Comparison of ENCODE assay signal across 15 cellular contexts in the genomic region with DNA sequence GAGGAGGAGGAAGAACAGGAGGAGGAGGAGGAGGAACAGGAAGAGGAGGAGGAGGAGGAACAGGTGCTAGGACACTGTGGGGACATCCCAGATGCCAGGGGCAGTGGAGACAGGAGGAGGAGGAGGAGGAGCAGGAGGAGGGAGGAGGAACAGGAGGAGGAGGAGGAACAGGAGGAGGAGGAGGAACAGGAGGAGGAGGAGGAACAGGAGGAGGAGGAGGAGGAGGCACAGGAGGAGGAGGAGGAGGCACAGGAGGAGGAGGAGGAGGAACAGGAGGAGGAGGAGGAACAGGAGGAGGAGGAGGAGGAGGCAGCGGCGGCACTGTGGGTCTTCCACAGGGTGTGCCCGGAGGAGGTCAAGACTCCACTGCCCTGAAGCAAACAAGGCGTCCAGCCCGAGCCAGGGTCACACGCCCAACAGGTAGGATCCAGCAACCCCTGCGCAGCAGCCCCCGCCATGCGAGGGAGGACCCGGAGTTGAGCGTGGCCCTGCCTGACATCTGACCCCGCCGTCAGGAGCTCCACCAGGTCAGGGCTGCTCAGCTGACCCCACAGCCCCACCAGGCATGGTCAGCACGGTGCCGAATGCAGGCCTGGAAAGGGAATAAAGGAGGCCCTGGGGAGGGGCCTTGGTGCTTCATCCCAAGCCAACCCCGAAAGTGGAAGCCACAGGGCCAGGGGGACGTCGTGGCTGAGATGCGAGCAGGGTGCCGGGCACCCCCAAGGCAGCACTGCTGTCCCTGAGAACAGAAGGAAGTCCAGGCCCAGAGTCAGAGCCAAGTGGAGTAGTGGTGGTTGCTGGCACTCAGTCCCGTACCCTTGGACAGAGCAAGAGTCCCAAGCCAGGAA. TPM values are rescaled to one million over a fixed set of nuclear protein-coding genes. Genes with fewer than 3 reads are reported as not detected.
DNase-seq lines count a peak whose midpoint lies in the region; ATAC-seq, FAIRE-seq and TF ChIP-seq lines count a peak whose summit lies in the region.
"Had no signal": no experiment of that assay in that cellular context is flagged by ENCODE, and none has a peak within 500 bp of the region (broad histone marks: within the 10 kb centered on the region; RNA-seq: fewer than 3 reads in every experiment).

No MANE protein-coding gene starts in this region.

- peaks cover 11% of the 10 kb centered on the region for H3K9me1 ChIP-seq in IMR-90 (ENCODE audit: insufficient read depth, low read length)

- no peak overlapping the region for H2AK5ac ChIP-seq in IMR-90 (ENCODE audit: low read depth, low read length)

- no peak overlapping the region for H2BK120ac ChIP-seq in IMR-90 (ENCODE audit: low read depth, low read length)

- H3K27ac Mint-ChIP-seq in dendritic cell treated with granulocyte-macrophage colony-stimulating factor and Interleukin-4, amounts not matched to agents 40 ng/mL and 50 ng/mL, for 4 days = peak overlapping the region; percentile 31
- H3K27ac Mint-ChIP-seq in nephron progenitor cell = peak overlapping the region; percentile 85

- peaks cover 9 to 65% of the 10 kb centered on the region in 2 experiments for H3K79me1 ChIP-seq in IMR-90 (ENCODE audit: low read depth in 1 of 2, low read length in 2 of 2)

- H3K9me2 ChIP-seq in hepatocyte (replicated peaks; ENCODE audit: insufficient read depth) = no peaks in the 10 kb centered on the region

- no peak overlapping the region for H3K9ac ChIP-seq in IMR-90 (ENCODE audit: low read depth, low read length)

- no peak overlapping the region for H2BK5ac ChIP-seq in IMR-90 (ENCODE audit: low read depth, low read length, poor library complexity, severe bottlenecking)

- H3K56ac ChIP-seq in IMR-90 (ENCODE audit: extremely low read depth, insufficient read depth, low read length) = no peak overlapping the region

- H3K4me3 ChIP-seq in IMR-90 (ENCODE audit: insufficient read depth, low read depth, low read length) (no peak overlapping the region), hepatocyte (no peak overlapping the region)
- H3K4me3 ChIP-seq: SJSA1 had no signal

- H3K9me3 Mint-ChIP-seq in dendritic cell treated with granulocyte-macrophage colony-stimulating factor and Interleukin-4, amounts not matched to agents 40 ng/mL and 50 ng/mL, for 4 days = no peaks in the 10 kb centered on the region
- no peaks in the 10 kb centered on the region for H3K9me3 Mint-ChIP-seq in nephron progenitor cell

- no peak overlapping the region for H3K4ac ChIP-seq in IMR-90 (ENCODE audit: low read depth, low read length)

- no peak for TF ChIP-seq RAD21 in IMR-90 (IDR thresholded peaks at IDR 0.05; ENCODE audit: low read length)

- no TSS peak for BruUV-seq in IMR-90 (replicated peaks; lab: Mats Ljungman, UMichigan)

- in situ Hi-C loops in IMR-90 (cut with MboI; ENCODE audit: low sequenced_read_pairs) = no loop called here

- H3K36me3 ChIP-seq in IMR-90 (ENCODE audit: control insufficient read depth, insufficient read depth, low read length) (peaks cover 25% of the 10 kb centered on the region), hepatocyte (replicated peaks; ENCODE audit: insufficient read depth, low read depth) (no peaks in the 10 kb centered on the region)

- H3K79me2 ChIP-seq in hepatocyte = peaks cover 62% of the 10 kb centered on the region

- H3K4me3 Mint-ChIP-seq in dendritic cell treated with granulocyte-macrophage colony-stimulating factor and Interleukin-4, amounts not matched to agents 40 ng/mL and 50 ng/mL, for 4 days = no peak overlapping the region
- peak overlapping the region; percentile 28 for H3K4me3 Mint-ChIP-seq in nephron progenitor cell

- ATAC-seq in IMR-90 (ENCODE audit: low read depth) (no peak), GM21723 (IDR thresholded peaks at IDR 0.05; ENCODE audit: unreplicated experiment) (no peak)

- H3K9me3 ChIP-seq in IMR-90 (ENCODE audit: control insufficient read depth, insufficient read depth, low read length) (no peaks in the 10 kb centered on the region), hepatocyte (ENCODE audit: low read depth) (no peaks in the 10 kb centered on the region)
- H3K9me3 ChIP-seq: SJSA1 had no signal

- no peak overlapping the region for H2BK20ac ChIP-seq in IMR-90 (ENCODE audit: low read depth, low read length)

- no peak overlapping the region for H2AFZ ChIP-seq in IMR-90 (replicated peaks; ENCODE audit: low read length, poor library complexity)
- H2AFZ ChIP-seq in hepatocyte = no peak overlapping the region

- no peak overlapping the region for H2AK9ac ChIP-seq in IMR-90 (replicated peaks; ENCODE audit: low read depth, low read length, poor library complexity)

- H3K14ac ChIP-seq in IMR-90 (replicated peaks; ENCODE audit: low read depth, low read length) = no peak overlapping the region

- peaks cover 84% of the 10 kb centered on the region for H3K4me1 Mint-ChIP-seq in dendritic cell treated with granulocyte-macrophage colony-stimulating factor and Interleukin-4, amounts not matched to agents 40 ng/mL and 50 ng/mL, for 4 days (ENCODE audit: low read depth)
- H3K4me1 Mint-ChIP-seq in nephron progenitor cell = peaks cover 51% of the 10 kb centered on the region

- H3K27me3 ChIP-seq in IMR-90 (ENCODE audit: control insufficient read depth, insufficient read depth, low read length) (no peaks in the 10 kb centered on the region), hepatocyte (no peaks in the 10 kb centered on the region)
- H3K27me3 ChIP-seq: SJSA1 had no signal

- H4K91ac ChIP-seq in IMR-90 (ENCODE audit: insufficient read depth, low read depth, low read length) = no peak overlapping the region

- CTCF ChIA-PET in IMR-90 (lab: Yijun Ruan, JAX) = no interaction called here

- no peak overlapping the region for H4K8ac ChIP-seq in IMR-90 (ENCODE audit: low read depth in 2 of 2, low read length in 2 of 2)

- H3K4me1 ChIP-seq in IMR-90 (ENCODE audit: control insufficient read depth, insufficient read depth, low read length) (peaks cover 22% of the 10 kb centered on the region), hepatocyte (ENCODE audit: insufficient read depth) (peaks cover 4% of the 10 kb centered on the region)

- no peak overlapping the region for H3K23ac ChIP-seq in IMR-90 (ENCODE audit: low read depth, low read length)

- POLR2A ChIA-PET in IMR-90 (lab: Charles Lee; ENCODE audit: unreplicated experiment) = no interaction called here

- H3K36me3 Mint-ChIP-seq in dendritic cell treated with granulocyte-macrophage colony-stimulating factor and Interleukin-4, amounts not matched to agents 40 ng/mL and 50 ng/mL, for 4 days (ENCODE audit: low read depth) = peaks cover 58% of the 10 kb centered on the region
- no peaks in the 10 kb centered on the region for H3K36me3 Mint-ChIP-seq in nephron progenitor cell (ENCODE audit: low read depth)

- TF ChIP-seq CTCF in 22Rv1 (IDR thresholded peaks at IDR 0.05) (no peak), IMR-90 (conservative IDR thresholded peaks at IDR 0.05; ENCODE audit: low read depth, low read length) (no peak), nephron progenitor cell (IDR thresholded peaks at IDR 0.05) (no peak), hepatocyte (IDR thresholded peaks at IDR 0.05; ENCODE audit: poor library complexity) (no peak)

- dilution Hi-C loops in IMR-90 (cut with HindIII; ENCODE audit: low sequenced_read_pairs, unreplicated experiment) = no loop called here

- WGBS in IMR-90 (ENCODE audit: extremely low coverage in 2 of 2, insufficient read length in 1 of 2), 2 experiments = 87% methylated on average over 12 of the region's 21 CpGs; no CpG with 5 or more reads in 1 of the 2 experiments
- WGBS in hepatocyte (ENCODE audit: low lambda C conversion rate, missing lambda C conversion rate) = 89% methylated on average over 16 of the region's 21 CpGs

- H4K5ac ChIP-seq in IMR-90 (ENCODE audit: low read depth, low read length) = no peak overlapping the region

- H3K18ac ChIP-seq in IMR-90 (ENCODE audit: low read depth, low read length) = no peak overlapping the region

- DNase-seq in IMR-90 = no peak
- no peak for DNase-seq in nephron progenitor cell
- DNase-seq in anterior cingulate cortex (lab: John Stamatoyannopoulos, UW) = no peak
- DNase-seq in hepatocyte (ENCODE audit: low spot score) = no peak
- no peak for DNase-seq in frontal cortex (ENCODE audit: low spot score in 2 of 2)
- DNase-seq: activated CD4-positive, alpha-beta T cell treated with anti-CD3 and anti-CD28 coated beads for 4 hours; activated naive CD4-positive, alpha-beta T cell; Calu3; NCI-H1930; NCI-H510A had no signal

- H3K27ac ChIP-seq in 22Rv1 (peak overlapping the region; percentile 73), IMR-90 (ENCODE audit: insufficient read depth, low read length) (no peak overlapping the region), hepatocyte (no peak overlapping the region)
- H3K27ac ChIP-seq: SJSA1 had no signal

- intact Hi-C loops in IMR-90 (cut with micrococcal nuclease) = no loop called here
- intact Hi-C loops in dendritic cell treated with granulocyte-macrophage colony-stimulating factor and Interleukin-4, amounts not matched to agents 40 ng/mL and 50 ng/mL, for 4 days (cut with micrococcal nuclease) = no loop called here

- TF ChIP-seq POLR2A in IMR-90 (IDR thresholded peaks at IDR 0.05; ENCODE audit: low read depth, low read length) = no peak

- peak overlapping the region; percentile 26; the same call in 1 of the 3 replicates for H2BK15ac ChIP-seq in IMR-90 (ENCODE audit: low read depth, low read length)

- H3K27me3 Mint-ChIP-seq in dendritic cell treated with granulocyte-macrophage colony-stimulating factor and Interleukin-4, amounts not matched to agents 40 ng/mL and 50 ng/mL, for 4 days = no peaks in the 10 kb centered on the region
- H3K27me3 Mint-ChIP-seq in nephron progenitor cell (ENCODE audit: low read depth, poor library complexity) = no peaks in the 10 kb centered on the region

- no peak overlapping the region for H3K4me2 ChIP-seq in IMR-90 (ENCODE audit: low read depth, low read length)
- no peak overlapping the region for H3K4me2 ChIP-seq in hepatocyte

- FAIRE-seq in frontal cortex (lab: Jason Lieb, UNC) = no peak
- FAIRE-seq: G401.6 had no signal

- H4K20me1 ChIP-seq in IMR-90 (ENCODE audit: insufficient read depth, low read length) = peaks cover 89% of the 10 kb centered on the region
- H4K20me1 ChIP-seq in hepatocyte (ENCODE audit: insufficient read depth, poor library complexity, severe bottlenecking) = peaks cover 3% of the 10 kb centered on the region

TF ChIP-seq in IMR-90, 13 proteins besides CTCF, POLR2A, EP300 and RAD21 (continues in another document):
- TF ChIP-seq FOS (IDR thresholded peaks at IDR 0.05; ENCODE audit: low read depth, low read length) (no peak), CHD1 (IDR thresholded peaks at IDR 0.05; ENCODE audit: low read depth, low read length) (no peak)

RNA-seq across cellular contexts. Expression of a gene that starts 9.2 kb away (rescaled TPM):
- 13.4 and 13.6 TPM in 2 replicates for total RNA-seq in IMR-90 (2012; rRNA removed)
- 40.4 and 40.5 TPM in 2 replicates for polyA plus RNA-seq in IMR-90 (2012; rRNA removed)
- polyA plus RNA-seq in IMR-90 (2012; cell fraction: cytosol; rRNA removed) = 16.4 and 33.2 TPM in 2 replicates
- 123 and 292 TPM in 2 replicates for polyA plus RNA-seq in IMR-90 (2012; cell fraction: nucleus; rRNA removed; ENCODE audit: low replicate concordance)
- total RNA-seq in hepatocyte = 15.2 and 15.6 TPM in 2 replicates
- polyA plus RNA-seq in hepatocyte = 12.7 and 16.2 TPM in 2 replicates
- total RNA-seq in frontal cortex = 4.1 TPM

RNA-seq across cellular contexts. Expression of a gene that starts 40.7 kb away (rescaled TPM):
- 39.3 and 45.0 TPM in 2 replicates for total RNA-seq in IMR-90 (2012; rRNA removed)
- polyA plus RNA-seq in IMR-90 (2012; rRNA removed) = 40.9 and 42.8 TPM in 2 replicates
- polyA plus RNA-seq in IMR-90 (2012; cell fraction: cytosol; rRNA removed) = 35.6 and 50.4 TPM in 2 replicates
- polyA plus RNA-seq in IMR-90 (2012; cell fraction: nucleus; rRNA removed; ENCODE audit: low replicate concordance) = 146 and 257 TPM in 2 replicates
- total RNA-seq in hepatocyte = 48.9 and 53.3 TPM in 2 replicates
- polyA plus RNA-seq in hepatocyte = 73.8 and 76.6 TPM in 2 replicates
- 45.7 TPM for total RNA-seq in frontal cortex
